9 cellular contexts compared by ENCODE assay signal in genomic region chr11:120172054-120172881, GRCh38. TPM values are rescaled to one million over a fixed set of nuclear protein-coding genes. Genes with fewer than 3 reads are reported as not detected.
DNase-seq lines count a peak whose midpoint lies in the region; ATAC-seq and TF ChIP-seq lines count a peak whose summit lies in the region.
"Had no signal": no experiment of that assay in that cellular context is flagged by ENCODE, and none has a peak within 500 bp of the region (broad histone marks: within the 10 kb centered on the region; RNA-seq: fewer than 3 reads in every experiment).

No MANE protein-coding gene starts in this region.

- CTCF ChIA-PET in HEK293T (lab: Yijun Ruan, JAX), result interaction anchor here (0.8 to 2.4 kb wide), 4 partner anchors 55 to 59 kb away, joined by 3 to 11 read pairs (median 6); no protein-coding TSS in a partner anchor

- no peaks in the 10 kb centered on the region for H3K4me1 ChIP-seq in uterus

- no peaks in the 10 kb centered on the region for H3K9me3 Mint-ChIP-seq in activated T-cell treated with anti-CD3 and anti-CD28 coated beads, Interleukin-2, amount 50 U/mL, for 24 hours

- no peaks in the 10 kb centered on the region for H3K9me2 ChIP-seq in neural cell (ENCODE audit: insufficient read depth, low read length)

- H3K4me2 ChIP-seq in neural cell (ENCODE audit: low read length), result no peak overlapping the region

- H3K27ac Mint-ChIP-seq in activated T-cell treated with anti-CD3 and anti-CD28 coated beads, Interleukin-2, amount 50 U/mL, for 24 hours, result no peak overlapping the region

- no peaks in the 10 kb centered on the region for H3F3A ChIP-seq in neural cell (ENCODE audit: insufficient read depth, low read length, poor library complexity, severe bottlenecking)

- peak; percentile 39 for DNase-seq in DMS53 treated with DMSO at 0.1 percent for 48 hours (lab: John Stamatoyannopoulos, UW; ENCODE audit: unreplicated experiment)
- DNase-seq in HEK293T (ENCODE audit: extremely low spot score), result peak; percentile 84
- DNase-seq in NCI-H82 treated with DMSO at 0.1 percent for 48 hours (lab: John Stamatoyannopoulos, UW; ENCODE audit: unreplicated experiment), result peak; percentile 1
- peak; percentile 61 for DNase-seq in activated T-cell treated with anti-CD3 and anti-CD28 coated beads, Interleukin-2, amount 50 U/mL, for 24 hours
- DNase-seq in foreskin fibroblast, result peak; percentile 50 to 82
- DNase-seq in uterus, result peak; percentile 71 to 75

- intact Hi-C loops in uterus (cut with DNase I; ENCODE audit: low total_unique reads), result no loop called here

- no peaks in the 10 kb centered on the region for H3K79me2 ChIP-seq in neural cell (replicated peaks; ENCODE audit: insufficient read depth, low read length)

- H3K9me3 ChIP-seq in neural cell (ENCODE audit: low read length) (no peaks in the 10 kb centered on the region), uterus (no peaks in the 10 kb centered on the region)

- H4K20me1 ChIP-seq in neural cell (ENCODE audit: insufficient read depth), result no peaks in the 10 kb centered on the region

- peaks cover 77% of the 10 kb centered on the region for H3K27me3 Mint-ChIP-seq in activated T-cell treated with anti-CD3 and anti-CD28 coated beads, Interleukin-2, amount 50 U/mL, for 24 hours

- H3K27ac ChIP-seq in neural cell (ENCODE audit: low read length), result no peak overlapping the region
- H3K27ac ChIP-seq in uterus, result no peak overlapping the region

- H3K36me3 ChIP-seq in neural cell (ENCODE audit: insufficient read depth, low read length) (no peaks in the 10 kb centered on the region), uterus (no peaks in the 10 kb centered on the region)

- TF ChIP-seq EP300 in neural cell (conservative IDR thresholded peaks at IDR 0.05; ENCODE audit: poor library complexity, severe bottlenecking), result no peak

- TF ChIP-seq CTCF in foreskin fibroblast (IDR thresholded peaks at IDR 0.05; ENCODE audit: low read depth, low read length) (peak; percentile 83), neural cell (IDR thresholded peaks at IDR 0.05; ENCODE audit: poor library complexity, severe bottlenecking) (peak; percentile 91), uterus (IDR thresholded peaks at IDR 0.05) (peak; percentile 77 to 95 (median 90))

- H3K27me3 ChIP-seq in neural cell (ENCODE audit: insufficient read depth, low read depth, low read length), result peaks cover 23% of the 10 kb centered on the region
- H3K27me3 ChIP-seq in uterus, result no peaks in the 10 kb centered on the region

- H3K36me3 Mint-ChIP-seq in activated T-cell treated with anti-CD3 and anti-CD28 coated beads, Interleukin-2, amount 50 U/mL, for 24 hours (ENCODE audit: low read depth), result no peaks in the 10 kb centered on the region

- no peak for ATAC-seq in HG03342 (IDR thresholded peaks at IDR 0.05; ENCODE audit: unreplicated experiment)

- H3K4me3 ChIP-seq in foreskin fibroblast (ENCODE audit: low read depth in 1 of 2, low read length in 2 of 2) (no peak overlapping the region), neural cell (ENCODE audit: low read length) (no peak overlapping the region), uterus (no peak overlapping the region)

- no peak for TF ChIP-seq POLR2A in uterus (IDR thresholded peaks at IDR 0.05)

- H3K4me3 Mint-ChIP-seq in activated T-cell treated with anti-CD3 and anti-CD28 coated beads, Interleukin-2, amount 50 U/mL, for 24 hours, result no peak overlapping the region

- H3K9ac ChIP-seq in neural cell (ENCODE audit: low read length), result no peak overlapping the region

- H3K4me1 Mint-ChIP-seq in activated T-cell treated with anti-CD3 and anti-CD28 coated beads, Interleukin-2, amount 50 U/mL, for 24 hours (ENCODE audit: low read depth), result peaks cover 6% of the 10 kb centered on the region

- H2AFZ ChIP-seq in neural cell (ENCODE audit: low read depth, low read length), result no peak overlapping the region

- POLR2A ChIA-PET in HEK293T (lab: Yijun Ruan, JAX), result no interaction called here

- TF ChIP-seq RAD21 in neural cell (conservative IDR thresholded peaks at IDR 0.05), result peak; percentile 95

TF ChIP-seq in HEK293T, 16 proteins besides CTCF, POLR2A, EP300 and RAD21:
- TF ChIP-seq FOXK2 (IDR thresholded peaks at IDR 0.05) (no peak), FOXA1 (IDR thresholded peaks at IDR 0.05) (no peak), L3MBTL2 (conservative IDR thresholded peaks at IDR 0.05) (no peak), SP1 (IDR thresholded peaks at IDR 0.05) (no peak)

TF ChIP-seq in neural cell, 6 proteins besides CTCF, POLR2A, EP300 and RAD21:
- TF ChIP-seq POLR2AphosphoS5 (IDR thresholded peaks at IDR 0.05) (no peak), SMC3 (conservative IDR thresholded peaks at IDR 0.05; ENCODE audit: poor library complexity) (peak; percentile 98), REST (IDR thresholded peaks at IDR 0.05; ENCODE audit: borderline replicate concordance) (no peak)

RNA-seq across cellular contexts. Expression of gene TRIM29, which starts 34.4 kb away (rescaled TPM):
- 0.56 and 0.82 TPM in 2 replicates for polyA plus RNA-seq in neural cell
- 0.49 and 0.81 TPM in 2 replicates for polyA minus RNA-seq in neural cell
- total RNA-seq in uterus, result 1 to 10 TPM; 4.6 to 7.6 (median 6.1) TPM
- total RNA-seq: activated CD8-positive, alpha-beta memory T cell treated with anti-CD3 and anti-CD28 coated beads for 36 hours had no signal

RNA-seq across cellular contexts. Expression of gene OAF, which starts 38.6 kb away (rescaled TPM):
- polyA plus RNA-seq in neural cell, result 0.14 and 0.97 TPM in 2 replicates
- not detected in 2 replicates for polyA minus RNA-seq in neural cell
- total RNA-seq in uterus, result 10 to 100 TPM; 29.2 to 90.1 (median 44.6) TPM

Comparison
In these comparisons a context has a peak if more than half of its experiments do, and no peak if none do; other contexts are left out.
1. DNase-seq: peak in every context shown above with its lines; median percentile 84 in HEK293T; 73 in uterus; 66 in foreskin fibroblast; 61 in activated T-cell treated with anti-CD3 and anti-CD28 coated beads, Interleukin-2, amount 50 U/mL, for 24 hours; 39 in DMS53 treated with DMSO at 0.1 percent for 48 hours; 1 in NCI-H82 treated with DMSO at 0.1 percent for 48 hours.